Comparison of ENCODE assay signal across 8 cellular contexts in genomic region chr11:47179655-47179991, GRCh38. TPM values are rescaled to one million over a fixed set of nuclear protein-coding genes. Genes with fewer than 3 reads are reported as not detected.
DNase-seq lines count a peak whose midpoint lies in the region; ATAC-seq and TF ChIP-seq lines count a peak whose summit lies in the region.

No MANE protein-coding gene starts in this region.

- DNase-seq in AML-193 (lab: John Stamatoyannopoulos, UW) (peak; percentile 33 to 41), NCI-H2029 (lab: John Stamatoyannopoulos, UW) (peak; percentile 33), iPS-NIHi11 (ENCODE audit: low spot score) (peak; percentile 51), substantia nigra (lab: John Stamatoyannopoulos, UW) (peak in 15 of 49 donors; percentile 11 to 39 (median 21))
- peak; percentile 54 to 56 for DNase-seq in activated T-cell treated with anti-CD3 and anti-CD28 coated beads, Interleukin-2, amount 50 U/mL, for 72 hours

- H3K36me3 Mint-ChIP-seq in activated T-cell treated with anti-CD3 and anti-CD28 coated beads, Interleukin-2, amount 50 U/mL, for 72 hours (ENCODE audit: insufficient read depth in 2 of 2) = peaks cover 0 to 3% of the 10 kb centered on the region in 2 donors

- H3K27me3 Mint-ChIP-seq in activated T-cell treated with anti-CD3 and anti-CD28 coated beads, Interleukin-2, amount 50 U/mL, for 72 hours (ENCODE audit: low read depth) = peaks cover 7% of the 10 kb centered on the region

- no peak overlapping the region for H3K27ac Mint-ChIP-seq in activated T-cell treated with anti-CD3 and anti-CD28 coated beads, Interleukin-2, amount 50 U/mL, for 72 hours

- no peak for ATAC-seq in activated T-cell treated with anti-CD3 and anti-CD28 coated beads, Interleukin-2, amount 50 U/mL, for 72 hours (replicated peaks in 1 of 2)
- ATAC-seq in HG03025 (IDR thresholded peaks at IDR 0.05; ENCODE audit: low FRiP score, unreplicated experiment) (no peak), HG02610 (IDR thresholded peaks at IDR 0.05; ENCODE audit: unreplicated experiment) (no peak)

- no peak overlapping the region for H3K4me3 ChIP-seq in GM12875 (ENCODE audit: low read depth, low read length)

- H3K9me3 Mint-ChIP-seq in activated T-cell treated with anti-CD3 and anti-CD28 coated beads, Interleukin-2, amount 50 U/mL, for 72 hours = no peaks in the 10 kb centered on the region

- TF ChIP-seq CTCF in GM12875 (IDR thresholded peaks at IDR 0.05; ENCODE audit: borderline replicate concordance, insufficient read depth, low read depth, low read length) = peak; percentile 85

- H3K27ac ChIP-seq in substantia nigra (ENCODE audit: low read depth, low read length, poor library complexity, severe bottlenecking) = peak overlapping the region; percentile 77

- no peak overlapping the region for H3K4me3 Mint-ChIP-seq in activated T-cell treated with anti-CD3 and anti-CD28 coated beads, Interleukin-2, amount 50 U/mL, for 72 hours

- H3K4me1 Mint-ChIP-seq in activated T-cell treated with anti-CD3 and anti-CD28 coated beads, Interleukin-2, amount 50 U/mL, for 72 hours (ENCODE audit: low read depth) = peaks cover 22% of the 10 kb centered on the region

RNA-seq across cellular contexts. Expression of gene ARFGAP2, which starts 2.9 kb away (rescaled TPM):
- 10 to 100 TPM; 83.8 to 91.6 TPM for total RNA-seq in activated T-cell treated with anti-CD3 and anti-CD28 coated beads, Interleukin-2, amount 50 U/mL, for 72 hours

RNA-seq across cellular contexts. Expression of gene PACSIN3, which starts 6.6 kb away (rescaled TPM):
- 10 to 100 TPM in 1 of 2 donors, 1 to 10 TPM in 1; 4.6 to 10.2 TPM for total RNA-seq in activated T-cell treated with anti-CD3 and anti-CD28 coated beads, Interleukin-2, amount 50 U/mL, for 72 hours

RNA-seq across cellular contexts. Expression of gene DDB2, which starts 35.2 kb away (rescaled TPM):
- 100 to 1,000 TPM; 306 to 397 TPM for total RNA-seq in activated T-cell treated with anti-CD3 and anti-CD28 coated beads, Interleukin-2, amount 50 U/mL, for 72 hours
